16 cellular contexts compared by ENCODE assay signal in genomic region chr16:81275795-81276194, GRCh38. TPM values are rescaled to one million over a fixed set of nuclear protein-coding genes. Genes with fewer than 3 reads are reported as not detected.
A peak's percentile ranks its signal among the peaks of the same experiment; 100 is the strongest.
DNase-seq lines count a peak whose midpoint lies in the region; ATAC-seq and TF ChIP-seq lines count a peak whose summit lies in the region.
"Had no signal": no experiment of that assay in that cellular context is flagged by ENCODE, and none has a peak within 500 bp of the region (broad histone marks: within the 10 kb centered on the region; RNA-seq: fewer than 3 reads in every experiment).

No MANE protein-coding gene starts in this region.

- H3K27me3 Mint-ChIP-seq in chondrocyte (ENCODE audit: low read depth) = peaks cover 5% of the 10 kb centered on the region

- H3K27me3 ChIP-seq in esophagus squamous epithelium = no peaks in the 10 kb centered on the region
- H3K27me3 ChIP-seq in muscle layer of duodenum (ENCODE audit: low read depth, low read length) = no peaks in the 10 kb centered on the region
- no peaks in the 10 kb centered on the region for H3K27me3 ChIP-seq in upper lobe of left lung
- H3K27me3 ChIP-seq: BE2C had no signal

- TF ChIP-seq CTCF in chondrocyte (IDR thresholded peaks at IDR 0.05) (no peak), esophagus squamous epithelium (IDR thresholded peaks at IDR 0.05) (no peak), upper lobe of left lung (IDR thresholded peaks at IDR 0.05) (no peak)

- ATAC-seq in upper lobe of left lung (ENCODE audit: low FRiP score in 2 of 2) (peak; percentile 21 to 42), HG02763 (IDR thresholded peaks at IDR 0.05; ENCODE audit: unreplicated experiment) (no peak), GM18502 (IDR thresholded peaks at IDR 0.05; ENCODE audit: poor library complexity, unreplicated experiment) (no peak)

- H3K36me3 ChIP-seq in esophagus squamous epithelium (no peaks in the 10 kb centered on the region), muscle layer of duodenum (ENCODE audit: control insufficient read depth in 1 of 2, insufficient read depth in 2 of 2, low read length in 2 of 2) (no peaks in the 10 kb centered on the region), upper lobe of left lung (no peaks in the 10 kb centered on the region)
- H3K36me3 ChIP-seq: BE2C, HAP-1 had no signal

- H3K4me3 Mint-ChIP-seq in chondrocyte (ENCODE audit: unreplicated experiment) = no peak overlapping the region
- H3K4me3 Mint-ChIP-seq: CD4-positive, alpha-beta memory T cell; IgD-negative memory B cell had no signal

- no peaks in the 10 kb centered on the region for H3K9me3 ChIP-seq in esophagus squamous epithelium
- no peaks in the 10 kb centered on the region for H3K9me3 ChIP-seq in muscle layer of duodenum (ENCODE audit: control insufficient read depth in 1 of 2, low read length in 2 of 2)
- H3K9me3 ChIP-seq in upper lobe of left lung = no peaks in the 10 kb centered on the region
- H3K9me3 ChIP-seq: BE2C, HAP-1 had no signal

- intact Hi-C loops in esophagus squamous epithelium (cut with DNase I) = no loop called here

- H3K4me3 ChIP-seq in esophagus squamous epithelium (no peak overlapping the region), muscle layer of duodenum (ENCODE audit: low read depth in 1 of 2, low read length in 2 of 2) (no peak overlapping the region), upper lobe of left lung (no peak overlapping the region)
- H3K4me3 ChIP-seq: HAP-1 had no signal

- H3K4me1 Mint-ChIP-seq in chondrocyte (ENCODE audit: low read depth) = no peaks in the 10 kb centered on the region
- H3K4me1 Mint-ChIP-seq: CD4-positive, alpha-beta memory T cell; IgD-negative memory B cell had no signal

- H3K27ac ChIP-seq in esophagus squamous epithelium (peak overlapping the region; percentile 47 to 90 (median 86)), muscle layer of duodenum (ENCODE audit: low read length) (peak overlapping the region; percentile 27), upper lobe of left lung (no peak overlapping the region)

- no peak for TF ChIP-seq EP300 in upper lobe of left lung (IDR thresholded peaks at IDR 0.05)

- 40 to 48% methylated on average over 3 to 4 of the region's 9 CpGs for WGBS in esophagus squamous epithelium, 2 donors
- 88 to 92% methylated on average over 9 of the region's 9 CpGs for WGBS in upper lobe of left lung, 2 donors

- no peaks in the 10 kb centered on the region for H3K9me3 Mint-ChIP-seq in chondrocyte (ENCODE audit: low read depth)
- H3K9me3 Mint-ChIP-seq: CD4-positive, alpha-beta memory T cell; IgD-negative memory B cell had no signal

- DNase-seq in chondrocyte (ENCODE audit: low spot score) = peak; percentile 39
- DNase-seq in esophagus squamous epithelium (lab: John Stamatoyannopoulos, UW) = no peak
- DNase-seq in upper lobe of left lung = peak in 1 of 2 donors; percentile 40
- DNase-seq in stimulated activated CD4-positive, alpha-beta T cell treated with anti-CD3 and anti-CD28 coated beads, Interleukin-12 subunit alpha, Interleukin-12 subunit beta, amount 100 ng/mL, for 4 hours = no peak
- DNase-seq: BE2C; CD4-positive, alpha-beta memory T cell; NCI-H146; NCI-H2227 treated with DMSO at 0.1 percent for 48 hours; NCI-H526; OCI-M1 had no signal

- peaks cover 25 to 85% (median 35%) of the 10 kb centered on the region in 3 donors for H3K4me1 ChIP-seq in esophagus squamous epithelium
- H3K4me1 ChIP-seq in muscle layer of duodenum (ENCODE audit: control insufficient read depth in 1 of 2, insufficient read depth in 2 of 2, low read length in 2 of 2) = no peaks in the 10 kb centered on the region
- no peaks in the 10 kb centered on the region for H3K4me1 ChIP-seq in upper lobe of left lung
- H3K4me1 ChIP-seq: HAP-1 had no signal

- H3K36me3 Mint-ChIP-seq in chondrocyte (ENCODE audit: low read depth) = no peaks in the 10 kb centered on the region
- H3K36me3 Mint-ChIP-seq: CD4-positive, alpha-beta memory T cell; IgD-negative memory B cell had no signal

- H3K27ac Mint-ChIP-seq in chondrocyte (ENCODE audit: unreplicated experiment) = no peak overlapping the region
- H3K27ac Mint-ChIP-seq: CD4-positive, alpha-beta memory T cell had no signal

- TF ChIP-seq POLR2A in esophagus squamous epithelium (IDR thresholded peaks at IDR 0.05) (no peak), upper lobe of left lung (IDR thresholded peaks at IDR 0.05) (no peak)

RNA-seq across cellular contexts. Expression of gene BCO1, which starts 37.3 kb away (rescaled TPM):
- total RNA-seq in chondrocyte (not detected in 3 replicates), esophagus squamous epithelium (under 1 TPM in 3 of 4 donors, not detected in 1; 0.19 to 0.83 (median 0.59) TPM), upper lobe of left lung (under 1 TPM in 2 of 6 donors, not detected in 4; 0.17 to 0.92 TPM)
- total RNA-seq: CD4-positive, alpha-beta memory T cell; Daoy had no signal

RNA-seq across cellular contexts. Expression of gene GAN, which starts 39.0 kb away (rescaled TPM):
- 12.8 to 18.0 TPM (median 16.7 TPM) in 3 replicates for total RNA-seq in chondrocyte
- 10 to 100 TPM; 16.7 to 28.0 (median 21.7) TPM for total RNA-seq in esophagus squamous epithelium
- 1 to 10 TPM; 3.3 to 8.4 (median 5.9) TPM for total RNA-seq in upper lobe of left lung

Comparison
In these comparisons a context has a peak if more than half of its experiments do, and no peak if none do; other contexts are left out.
1. H3K27ac ChIP-seq: peak in esophagus squamous epithelium (4 of 4) and muscle layer of duodenum (single experiment); none in upper lobe of left lung (0 of 4).
2. ATAC-seq: peak in upper lobe of left lung (2 of 2); none in HG02763 (single experiment) and GM18502 (single experiment).